ENCODE assay signal across 16 cellular contexts in the genomic region with DNA sequence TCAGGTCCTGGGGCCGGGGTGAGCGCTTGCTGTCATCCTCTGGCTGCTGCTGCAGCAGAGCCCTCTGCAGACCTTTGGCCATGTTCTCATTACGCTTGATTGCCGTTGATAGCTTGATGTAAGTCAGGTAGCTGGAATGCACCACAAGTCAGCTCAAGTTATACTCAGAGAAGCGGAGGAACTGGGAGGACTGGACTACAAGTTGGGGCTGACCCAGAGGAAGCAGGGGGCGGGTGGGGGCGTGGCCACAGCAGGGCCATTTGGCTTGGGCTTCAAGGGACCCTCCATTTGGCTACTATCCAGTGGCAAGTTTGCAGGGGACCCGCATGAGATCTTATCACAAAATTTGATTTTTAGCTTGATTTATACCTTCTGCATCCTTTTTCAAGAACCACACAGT. TPM values are rescaled to one million over a fixed set of nuclear protein-coding genes. Genes with fewer than 3 reads are reported as not detected.
DNase-seq lines count a peak whose midpoint lies in the region; ATAC-seq and TF ChIP-seq lines count a peak whose summit lies in the region.
"Had no signal": no experiment of that assay in that cellular context is flagged by ENCODE, and none has a peak within 500 bp of the region (broad histone marks: within the 10 kb centered on the region; RNA-seq: fewer than 3 reads in every experiment).

No MANE protein-coding gene starts in this region.

- TF ChIP-seq CTCF in uterus (IDR thresholded peaks at IDR 0.05) (no peak), thyroid gland (IDR thresholded peaks at IDR 0.05) (no peak)

- TF ChIP-seq POLR2A in uterus (IDR thresholded peaks at IDR 0.05) (no peak), thyroid gland (IDR thresholded peaks at IDR 0.05) (no peak)

- H3K36me3 Mint-ChIP-seq in activated naive CD4-positive, alpha-beta T cell treated with anti-CD3 and anti-CD28 coated beads, Interleukin-2, amount 50 U/mL, for 24 hours = peaks cover 18% of the 10 kb centered on the region
- H3K36me3 Mint-ChIP-seq in activated naive CD4-positive, alpha-beta T cell treated with anti-CD3 and anti-CD28 coated beads, Interleukin-2, amount 50 U/mL, for 72 hours = peaks cover 28 to 46% of the 10 kb centered on the region in 2 donors
- H3K36me3 Mint-ChIP-seq in activated T-cell treated with anti-CD3 and anti-CD28 coated beads, Interleukin-2, amount 50 U/mL, for 4 hours (ENCODE audit: insufficient read depth) = peaks cover 57% of the 10 kb centered on the region

- intact Hi-C loops in uterus (cut with DNase I; ENCODE audit: low total_unique reads) (no loop called here), thyroid gland (cut with DNase I) (no loop called here)

- ATAC-seq in activated naive CD4-positive, alpha-beta T cell treated with anti-CD3 and anti-CD28 coated beads, Interleukin-2, amount 50 U/mL, for 72 hours = no peak
- ATAC-seq in esophagus mucosa = peak; percentile 56
- ATAC-seq in activated T-cell treated with anti-CD3 and anti-CD28 coated beads, Interleukin-2, amount 50 U/mL, for 4 hours = no peak
- ATAC-seq: GM23338 had no signal

- H3K4me1 Mint-ChIP-seq in activated naive CD4-positive, alpha-beta T cell treated with anti-CD3 and anti-CD28 coated beads, Interleukin-2, amount 50 U/mL, for 24 hours = peaks cover 23% of the 10 kb centered on the region
- peaks cover 19% of the 10 kb centered on the region for H3K4me1 Mint-ChIP-seq in activated T-cell treated with anti-CD3 and anti-CD28 coated beads, Interleukin-2, amount 50 U/mL, for 4 hours (ENCODE audit: low read depth)

- H3K27me3 ChIP-seq in uterus (no peaks in the 10 kb centered on the region), thyroid gland (no peaks in the 10 kb centered on the region)

- H3K4me3 ChIP-seq in uterus (no peak overlapping the region), thyroid gland (replicated peaks in 1 of 3) (no peak overlapping the region)
- H3K4me3 ChIP-seq: GM23338 had no signal

- peak overlapping the region; percentile 23 for H3K27ac Mint-ChIP-seq in activated naive CD4-positive, alpha-beta T cell treated with anti-CD3 and anti-CD28 coated beads, Interleukin-2, amount 50 U/mL, for 24 hours
- no peak overlapping the region for H3K27ac Mint-ChIP-seq in activated naive CD4-positive, alpha-beta T cell treated with anti-CD3 and anti-CD28 coated beads, Interleukin-2, amount 50 U/mL, for 72 hours
- H3K27ac Mint-ChIP-seq: GM23338 had no signal

- no peaks in the 10 kb centered on the region for H3K36me3 ChIP-seq in uterus
- H3K36me3 ChIP-seq in thyroid gland = peaks cover 86 to 92% of the 10 kb centered on the region in 2 donors

- WGBS in thyroid gland, 2 donors = 86 to 87% methylated on average over 8 of the region's 8 CpGs

- H3K27ac ChIP-seq in uterus (no peak overlapping the region), thyroid gland (no peak overlapping the region)
- H3K27ac ChIP-seq: 22Rv1 had no signal

- H3K27me3 Mint-ChIP-seq in activated naive CD4-positive, alpha-beta T cell treated with anti-CD3 and anti-CD28 coated beads, Interleukin-2, amount 50 U/mL, for 24 hours = no peaks in the 10 kb centered on the region
- no peaks in the 10 kb centered on the region for H3K27me3 Mint-ChIP-seq in activated T-cell treated with anti-CD3 and anti-CD28 coated beads, Interleukin-2, amount 50 U/mL, for 4 hours (ENCODE audit: low read depth)
- H3K27me3 Mint-ChIP-seq: CD8-positive, alpha-beta memory T cell had no signal

- H3K9me3 ChIP-seq in uterus = no peaks in the 10 kb centered on the region
- no peaks in the 10 kb centered on the region for H3K9me3 ChIP-seq in thyroid gland
- H3K9me3 ChIP-seq: Caco-2 had no signal

- H3K9me3 Mint-ChIP-seq in activated naive CD4-positive, alpha-beta T cell treated with anti-CD3 and anti-CD28 coated beads, Interleukin-2, amount 50 U/mL, for 24 hours = no peaks in the 10 kb centered on the region
- H3K9me3 Mint-ChIP-seq in activated naive CD4-positive, alpha-beta T cell treated with anti-CD3 and anti-CD28 coated beads, Interleukin-2, amount 50 U/mL, for 72 hours = no peaks in the 10 kb centered on the region
- H3K9me3 Mint-ChIP-seq in activated T-cell treated with anti-CD3 and anti-CD28 coated beads, Interleukin-2, amount 50 U/mL, for 4 hours = no peaks in the 10 kb centered on the region
- H3K9me3 Mint-ChIP-seq: CD8-positive, alpha-beta memory T cell; GM23338; H9 had no signal

- H3K4me1 ChIP-seq in uterus = no peaks in the 10 kb centered on the region
- peaks cover 14 to 18% of the 10 kb centered on the region in 2 donors for H3K4me1 ChIP-seq in thyroid gland
- H3K4me1 ChIP-seq: Caco-2 had no signal

- no peak for DNase-seq in activated naive CD4-positive, alpha-beta T cell treated with anti-CD3 and anti-CD28 coated beads, Interleukin-2, amount 50 U/mL, for 72 hours (ENCODE audit: low spot score in 2 of 2)
- DNase-seq in kidney tubule cell (ENCODE audit: low spot score) = peak; percentile 23
- no peak for DNase-seq in uterus
- no peak for DNase-seq in activated T-cell treated with anti-CD3 and anti-CD28 coated beads, Interleukin-2, amount 50 U/mL, for 4 hours
- no peak for DNase-seq in thyroid gland
- DNase-seq in OCI-M2 (lab: John Stamatoyannopoulos, UW; ENCODE audit: unreplicated experiment) = no peak
- DNase-seq: Caco-2; CD8-positive, alpha-beta memory T cell; DND-41; GDM1; H9 had no signal

- no peak overlapping the region for H3K4me3 Mint-ChIP-seq in activated naive CD4-positive, alpha-beta T cell treated with anti-CD3 and anti-CD28 coated beads, Interleukin-2, amount 50 U/mL, for 24 hours
- H3K4me3 Mint-ChIP-seq in activated T-cell treated with anti-CD3 and anti-CD28 coated beads, Interleukin-2, amount 50 U/mL, for 4 hours = no peak overlapping the region
- H3K4me3 Mint-ChIP-seq: CD8-positive, alpha-beta memory T cell; GM23338; H9 had no signal

RNA-seq across cellular contexts. Expression of gene EVPL, which starts 19.0 kb away (rescaled TPM):
- 1 to 10 TPM in 1 of 2 donors, under 1 TPM in 1; 0.34 to 1.5 TPM for total RNA-seq in activated naive CD4-positive, alpha-beta T cell treated with anti-CD3 and anti-CD28 coated beads, Interleukin-2, amount 50 U/mL, for 72 hours
- total RNA-seq in esophagus mucosa (175 TPM), uterus (1 to 10 TPM in 3 of 4 donors, under 1 TPM in 1; 0.59 to 3.7 (median 2.8) TPM), thyroid gland (10 to 100 TPM; 14.8 to 33.4 (median 23.3) TPM)
- total RNA-seq in activated T-cell treated with anti-CD3 and anti-CD28 coated beads, Interleukin-2, amount 50 U/mL, for 4 hours = under 1 TPM; 0.11 to 0.18 (median 0.11) TPM

RNA-seq across cellular contexts. Expression of gene SRP68, which starts 26.3 kb away (rescaled TPM):
- 100 to 1,000 TPM in 1 of 2 donors, 10 to 100 TPM in 1; 78.8 to 162 TPM for total RNA-seq in activated naive CD4-positive, alpha-beta T cell treated with anti-CD3 and anti-CD28 coated beads, Interleukin-2, amount 50 U/mL, for 72 hours
- total RNA-seq in esophagus mucosa = 71.5 TPM
- total RNA-seq in uterus = 100 to 1,000 TPM in 1 of 4 donors, 10 to 100 TPM in 3; 25.1 to 117 (median 65.0) TPM
- total RNA-seq in activated T-cell treated with anti-CD3 and anti-CD28 coated beads, Interleukin-2, amount 50 U/mL, for 4 hours = 100 to 1,000 TPM in 2 of 3 donors, 10 to 100 TPM in 1; 88.4 to 114 (median 105) TPM
- 10 to 100 TPM; 48.2 to 67.0 (median 54.5) TPM for total RNA-seq in thyroid gland

RNA-seq across cellular contexts. Expression of gene GALR2, which starts 28.5 kb away (rescaled TPM):
- 10 to 100 TPM in 1 of 2 donors, 1 to 10 TPM in 1; 6.2 to 14.6 TPM for total RNA-seq in activated naive CD4-positive, alpha-beta T cell treated with anti-CD3 and anti-CD28 coated beads, Interleukin-2, amount 50 U/mL, for 72 hours
- total RNA-seq in esophagus mucosa (0.44 TPM), uterus (not detected), thyroid gland (not detected)
- total RNA-seq in activated T-cell treated with anti-CD3 and anti-CD28 coated beads, Interleukin-2, amount 50 U/mL, for 4 hours = 10 to 100 TPM in 2 of 3 donors, 1 to 10 TPM in 1; 6.1 to 12.6 (median 10.2) TPM
- total RNA-seq: A673 had no signal

RNA-seq across cellular contexts. Expression of gene ZACN, which starts 32.9 kb away (rescaled TPM):
- total RNA-seq in activated naive CD4-positive, alpha-beta T cell treated with anti-CD3 and anti-CD28 coated beads, Interleukin-2, amount 50 U/mL, for 72 hours = 10 to 100 TPM in 1 of 2 donors, 1 to 10 TPM in 1; 6.8 to 15.7 TPM
- total RNA-seq in esophagus mucosa = not detected
- total RNA-seq in uterus = not detected
- total RNA-seq in activated T-cell treated with anti-CD3 and anti-CD28 coated beads, Interleukin-2, amount 50 U/mL, for 4 hours = 1 to 10 TPM; 4.9 to 9.7 (median 8.1) TPM
- 1 to 10 TPM in 1 of 4 donors, not detected in 3; 2.2 TPM for total RNA-seq in thyroid gland
- total RNA-seq: A673, GM23338 had no signal

RNA-seq across cellular contexts. Expression of gene CDK3, which starts 45.4 kb away (rescaled TPM):
- 1 to 10 TPM; 6.9 to 8.3 TPM for total RNA-seq in activated naive CD4-positive, alpha-beta T cell treated with anti-CD3 and anti-CD28 coated beads, Interleukin-2, amount 50 U/mL, for 72 hours
- total RNA-seq in esophagus mucosa (4.1 TPM), uterus (10 to 100 TPM in 1 of 4 donors, 1 to 10 TPM in 2, not detected in 1; 8.5 to 10.8 (median 9.6) TPM), thyroid gland (1 to 10 TPM; 3.1 to 9.7 (median 9.3) TPM)
- 1 to 10 TPM; 3.3 to 5.5 (median 3.8) TPM for total RNA-seq in activated T-cell treated with anti-CD3 and anti-CD28 coated beads, Interleukin-2, amount 50 U/mL, for 4 hours
